27 cellular contexts compared by ENCODE assay signal in genomic region chr11:101523634-101524260, GRCh38.
"Had no signal": no experiment of that assay in that cellular context is flagged by ENCODE, and none has a peak within 500 bp of the region (broad histone marks: within the 10 kb centered on the region; RNA-seq: fewer than 3 reads in every experiment).

No MANE protein-coding gene starts in this region.

- H3K27ac ChIP-seq: breast epithelium, gastroesophageal sphincter, hepatocyte, parathyroid adenoma, psoas muscle, sigmoid colon, stomach, thyroid gland, upper lobe of left lung, VCaP had no signal

- H3K4me3 ChIP-seq: breast epithelium, gastroesophageal sphincter, hepatocyte, psoas muscle, sigmoid colon, stomach, thyroid gland, upper lobe of left lung had no signal

- H3K36me3 ChIP-seq: breast epithelium, gastroesophageal sphincter, sigmoid colon, stomach, thyroid gland, upper lobe of left lung had no signal

- DNase-seq: activated CD4-positive, alpha-beta memory T cell treated with anti-CD3 and anti-CD28 coated beads for 36 hours; activated CD4-positive, alpha-beta T cell treated with anti-CD3 and anti-CD28 coated beads, Interleukin-2, amount 10 ng/mL, durations not matched to agents 24 days and 14 days; activated CD8-positive, alpha-beta memory T cell treated with anti-CD3 and anti-CD28 coated beads, Interleukin-2, amount 50 U/mL, for 4 hours; activated naive CD8-positive, alpha-beta T cell treated with anti-CD3 and anti-CD28 coated beads, Interleukin-2, amount 50 U/mL, for 24 hours; activated T-cell treated with anti-CD3 and anti-CD28 coated beads, Interleukin-2, amount 50 U/mL, for 1 hour; amygdala; effector CD4-positive, alpha-beta T cell; left colon; midbrain; naive thymus-derived CD4-positive, alpha-beta T cell; psoas muscle; sigmoid colon; small intestine; stimulated activated naive B cell treated with anti-CD40 and anti-IgM and Interleukin-4, amounts not matched to agents 10 μg/mL and 1 μg/mL and 100 μg/mL, for 72 hours; stomach; thyroid gland; upper lobe of left lung had no signal

- H3K9me3 Mint-ChIP-seq: activated CD4-positive, alpha-beta T cell treated with anti-CD3 and anti-CD28 coated beads, Interleukin-2, amount 10 ng/mL, durations not matched to agents 24 days and 14 days had no signal

- H3K27ac Mint-ChIP-seq: activated CD4-positive, alpha-beta memory T cell treated with anti-CD3 and anti-CD28 coated beads for 36 hours; activated CD4-positive, alpha-beta T cell treated with anti-CD3 and anti-CD28 coated beads, Interleukin-2, amount 10 ng/mL, durations not matched to agents 24 days and 14 days; activated naive CD4-positive, alpha-beta T cell treated with anti-CD3 and anti-CD28 coated beads, Interleukin-2, amount 50 U/mL, for 24 hours; activated naive CD8-positive, alpha-beta T cell treated with anti-CD3 and anti-CD28 coated beads, Interleukin-2, amount 50 U/mL, for 24 hours; activated T-helper 2 cell treated with anti-CD3 and anti-CD28 coated beads, Interferon-gamma antibody, Interleukin-2, Interleukin-4, amounts not matched to agents 10 μg/mL and 5 μg/mL and 100 μg/mL, durations not matched to agents 14 hours and 24 hours and 36 hours; dendritic cell treated with granulocyte-macrophage colony-stimulating factor and Interleukin-4, amounts not matched to agents 40 ng/mL and 50 ng/mL, for 4 days; naive thymus-derived CD4-positive, alpha-beta T cell; stimulated activated naive B cell treated with anti-CD40 and anti-IgM and Interleukin-4, amounts not matched to agents 10 μg/mL and 1 μg/mL and 100 μg/mL, for 72 hours had no signal

- H3K36me3 Mint-ChIP-seq: activated CD4-positive, alpha-beta memory T cell treated with anti-CD3 and anti-CD28 coated beads for 36 hours; activated naive CD4-positive, alpha-beta T cell treated with anti-CD3 and anti-CD28 coated beads, Interleukin-2, amount 50 U/mL, for 24 hours; stimulated activated naive B cell treated with anti-CD40 and anti-IgM and Interleukin-4, amounts not matched to agents 10 μg/mL and 1 μg/mL and 100 μg/mL, for 72 hours had no signal

- H3K9me3 ChIP-seq: psoas muscle, thyroid gland, upper lobe of left lung had no signal

- H3K79me2 ChIP-seq: hepatocyte, parathyroid adenoma had no signal

- H3K9ac ChIP-seq: parathyroid adenoma had no signal

- H3K4me1 ChIP-seq: breast epithelium, gastroesophageal sphincter, parathyroid adenoma, psoas muscle, sigmoid colon, stomach, thyroid gland, upper lobe of left lung had no signal

- H2AFZ ChIP-seq: hepatocyte, parathyroid adenoma had no signal

- H3K4me2 ChIP-seq: hepatocyte had no signal

- H3K4me3 Mint-ChIP-seq: activated CD4-positive, alpha-beta memory T cell treated with anti-CD3 and anti-CD28 coated beads for 36 hours; activated CD4-positive, alpha-beta T cell treated with anti-CD3 and anti-CD28 coated beads, Interleukin-2, amount 10 ng/mL, durations not matched to agents 24 days and 14 days; activated naive CD4-positive, alpha-beta T cell treated with anti-CD3 and anti-CD28 coated beads, Interleukin-2, amount 50 U/mL, for 24 hours; activated naive CD8-positive, alpha-beta T cell treated with anti-CD3 and anti-CD28 coated beads, Interleukin-2, amount 50 U/mL, for 24 hours; central memory CD8-positive, alpha-beta T cell; dendritic cell treated with granulocyte-macrophage colony-stimulating factor and Interleukin-4, amounts not matched to agents 40 ng/mL and 50 ng/mL, for 4 days; naive thymus-derived CD4-positive, alpha-beta T cell; stimulated activated naive B cell treated with anti-CD40 and anti-IgM and Interleukin-4, amounts not matched to agents 10 μg/mL and 1 μg/mL and 100 μg/mL, for 72 hours had no signal

- ATAC-seq: activated CD4-positive, CD25-positive, alpha-beta regulatory T cell treated with anti-CD3 and anti-CD28 coated beads, Interleukin-2, amount 50 U/mL, for 24 hours; activated naive CD8-positive, alpha-beta T cell treated with anti-CD3 and anti-CD28 coated beads, Interleukin-2, amount 50 U/mL, for 24 hours; gastroesophageal sphincter; left colon; naive thymus-derived CD4-positive, alpha-beta T cell; psoas muscle; stimulated activated naive B cell treated with anti-CD40 and anti-IgM and Interleukin-4, amounts not matched to agents 10 μg/mL and 1 μg/mL and 100 μg/mL, for 72 hours had no signal

- H3K27me3 Mint-ChIP-seq: activated CD4-positive, alpha-beta memory T cell treated with anti-CD3 and anti-CD28 coated beads for 36 hours; activated CD4-positive, alpha-beta T cell treated with anti-CD3 and anti-CD28 coated beads, Interleukin-2, amount 10 ng/mL, durations not matched to agents 24 days and 14 days; activated naive CD4-positive, alpha-beta T cell treated with anti-CD3 and anti-CD28 coated beads, Interleukin-2, amount 50 U/mL, for 24 hours; activated naive CD8-positive, alpha-beta T cell treated with anti-CD3 and anti-CD28 coated beads, Interleukin-2, amount 50 U/mL, for 24 hours; central memory CD8-positive, alpha-beta T cell; dendritic cell treated with granulocyte-macrophage colony-stimulating factor and Interleukin-4, amounts not matched to agents 40 ng/mL and 50 ng/mL, for 4 days; stimulated activated naive B cell treated with anti-CD40 and anti-IgM and Interleukin-4, amounts not matched to agents 10 μg/mL and 1 μg/mL and 100 μg/mL, for 72 hours had no signal

- H3K4me1 Mint-ChIP-seq: activated CD4-positive, alpha-beta T cell treated with anti-CD3 and anti-CD28 coated beads, Interleukin-2, amount 10 ng/mL, durations not matched to agents 24 days and 14 days; activated naive CD4-positive, alpha-beta T cell treated with anti-CD3 and anti-CD28 coated beads, Interleukin-2, amount 50 U/mL, for 24 hours; activated naive CD8-positive, alpha-beta T cell treated with anti-CD3 and anti-CD28 coated beads, Interleukin-2, amount 50 U/mL, for 24 hours; central memory CD8-positive, alpha-beta T cell; naive thymus-derived CD4-positive, alpha-beta T cell had no signal

- H3K27me3 ChIP-seq: breast epithelium, gastroesophageal sphincter, hepatocyte, sigmoid colon, stomach, thyroid gland, upper lobe of left lung had no signal
